8 cellular contexts compared by ENCODE assay signal in the genomic region with DNA sequence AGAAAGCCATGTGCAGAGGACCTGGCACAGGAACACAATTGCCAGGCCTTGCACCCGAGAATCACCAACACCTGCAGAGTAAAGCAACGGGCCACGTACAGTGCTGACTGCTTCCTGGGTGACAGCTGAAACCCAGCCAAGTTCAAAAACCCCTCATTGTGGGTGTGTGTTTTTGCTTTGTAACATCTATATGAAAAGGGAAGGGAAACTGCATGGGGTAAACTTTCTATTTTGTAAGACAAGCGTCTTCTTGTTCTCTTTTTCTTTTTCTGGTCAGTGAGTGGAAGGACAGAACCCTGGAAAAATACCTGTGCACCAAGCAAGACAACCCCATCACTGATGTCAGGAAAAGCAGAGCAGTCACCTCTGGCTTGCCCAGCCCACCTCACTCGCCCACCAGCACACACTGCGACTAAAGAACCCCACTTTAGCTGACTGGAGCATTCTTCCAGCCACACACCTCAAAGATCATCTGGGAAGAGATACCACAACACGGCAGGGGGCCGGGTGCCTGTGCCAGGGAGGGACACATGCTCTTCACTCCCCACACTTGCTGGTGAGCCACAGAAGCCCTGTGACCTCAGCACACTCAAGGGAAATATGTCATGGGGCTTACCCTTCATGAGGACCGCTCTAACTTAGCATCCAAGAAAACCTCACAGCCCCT.
DNase-seq lines count a peak whose midpoint lies in the region; ATAC-seq and TF ChIP-seq lines count a peak whose summit lies in the region.

No MANE protein-coding gene starts in this region.

- no peak for TF ChIP-seq POLR2A in gastrocnemius medialis (IDR thresholded peaks at IDR 0.05)

- no peaks in the 10 kb centered on the region for H3K36me3 Mint-ChIP-seq in activated CD8-positive, alpha-beta T cell treated with anti-CD3 and anti-CD28 coated beads, Interleukin-2, amount 10 ng/mL, durations not matched to agents 7 days and 5 days (ENCODE audit: low read depth)

- POLR2A ChIA-PET in activated CD8-positive, alpha-beta T cell treated with anti-CD3 and anti-CD28 coated beads, Interleukin-2, amount 10 ng/mL, durations not matched to agents 7 days and 5 days (lab: Charles Lee) = no interaction called here

- no peak for TF ChIP-seq CTCF in GM12875 (IDR thresholded peaks at IDR 0.05; ENCODE audit: borderline replicate concordance, insufficient read depth, low read depth, low read length)
- no peak for TF ChIP-seq CTCF in WERI-Rb-1 (IDR thresholded peaks at IDR 0.05; ENCODE audit: low read depth, low read length)
- no peak for TF ChIP-seq CTCF in gastrocnemius medialis (IDR thresholded peaks at IDR 0.05 in 4 of 5, conservative IDR thresholded peaks at IDR 0.05 in 1 of 5)

- ATAC-seq in GM19328 (IDR thresholded peaks at IDR 0.05; ENCODE audit: unreplicated experiment) = peak; percentile 89
- peak; percentile 90 for ATAC-seq in HG03159 (IDR thresholded peaks at IDR 0.05; ENCODE audit: unreplicated experiment)
- ATAC-seq in activated CD8-positive, alpha-beta T cell treated with anti-CD3 and anti-CD28 coated beads, Interleukin-2, amount 10 ng/mL, durations not matched to agents 7 days and 5 days = peak; percentile 55
- ATAC-seq in stimulated activated naive CD8-positive, alpha-beta T cell treated with anti-CD3 and anti-CD28 coated beads, Interleukin-15, amount 100 ng/mL, for 72 hours = peak; percentile 94
- ATAC-seq in gastrocnemius medialis = no peak

- H3K36me3 ChIP-seq in WERI-Rb-1 (no peaks in the 10 kb centered on the region), gastrocnemius medialis (no peaks in the 10 kb centered on the region)

- no peaks in the 10 kb centered on the region for H3K9me3 ChIP-seq in WERI-Rb-1 (ENCODE audit: severe bottlenecking)
- H3K9me3 ChIP-seq in gastrocnemius medialis = no peaks in the 10 kb centered on the region

- no peaks in the 10 kb centered on the region for H3K27me3 Mint-ChIP-seq in activated CD8-positive, alpha-beta T cell treated with anti-CD3 and anti-CD28 coated beads, Interleukin-2, amount 10 ng/mL, durations not matched to agents 7 days and 5 days (ENCODE audit: low read depth)
- H3K27me3 Mint-ChIP-seq in stimulated activated naive CD8-positive, alpha-beta T cell treated with anti-CD3 and anti-CD28 coated beads, Interleukin-15, amount 100 ng/mL, for 72 hours = no peaks in the 10 kb centered on the region

- H3K4me1 Mint-ChIP-seq in activated CD8-positive, alpha-beta T cell treated with anti-CD3 and anti-CD28 coated beads, Interleukin-2, amount 10 ng/mL, durations not matched to agents 7 days and 5 days (ENCODE audit: low read depth) = peaks cover 15% of the 10 kb centered on the region
- H3K4me1 Mint-ChIP-seq in stimulated activated naive CD8-positive, alpha-beta T cell treated with anti-CD3 and anti-CD28 coated beads, Interleukin-15, amount 100 ng/mL, for 72 hours = peaks cover 26% of the 10 kb centered on the region

- H3K9me3 Mint-ChIP-seq in activated CD8-positive, alpha-beta T cell treated with anti-CD3 and anti-CD28 coated beads, Interleukin-2, amount 10 ng/mL, durations not matched to agents 7 days and 5 days (ENCODE audit: insufficient read depth) = no peaks in the 10 kb centered on the region
- peaks cover 0 to 5% of the 10 kb centered on the region in 2 donors for H3K9me3 Mint-ChIP-seq in stimulated activated naive CD8-positive, alpha-beta T cell treated with anti-CD3 and anti-CD28 coated beads, Interleukin-15, amount 100 ng/mL, for 72 hours

- peak; percentile 45 for DNase-seq in activated CD8-positive, alpha-beta T cell treated with anti-CD3 and anti-CD28 coated beads, Interleukin-2, amount 10 ng/mL, durations not matched to agents 7 days and 5 days
- peak; percentile 21 to 81 for DNase-seq in stimulated activated naive CD8-positive, alpha-beta T cell treated with anti-CD3 and anti-CD28 coated beads, Interleukin-15, amount 100 ng/mL, for 72 hours
- DNase-seq in WERI-Rb-1 (no peak), NCI-H446 treated with DMSO at 0.1 percent for 48 hours (lab: John Stamatoyannopoulos, UW) (no peak), gastrocnemius medialis (no peak)

- H3K27me3 ChIP-seq in WERI-Rb-1 (ENCODE audit: insufficient read depth, low read depth, severe bottlenecking) (no peaks in the 10 kb centered on the region), gastrocnemius medialis (no peaks in the 10 kb centered on the region)

- peak overlapping the region; percentile 7 for H3K4me3 Mint-ChIP-seq in activated CD8-positive, alpha-beta T cell treated with anti-CD3 and anti-CD28 coated beads, Interleukin-2, amount 10 ng/mL, durations not matched to agents 7 days and 5 days
- peak overlapping the region; percentile 59 to 68 for H3K4me3 Mint-ChIP-seq in stimulated activated naive CD8-positive, alpha-beta T cell treated with anti-CD3 and anti-CD28 coated beads, Interleukin-15, amount 100 ng/mL, for 72 hours

- H3K4me3 ChIP-seq in GM12875 (ENCODE audit: low read depth, low read length) = peak overlapping the region; percentile 29
- H3K4me3 ChIP-seq in WERI-Rb-1 (ENCODE audit: low read depth, low read length) = no peak overlapping the region
- no peak overlapping the region for H3K4me3 ChIP-seq in gastrocnemius medialis

- H3K27ac Mint-ChIP-seq in activated CD8-positive, alpha-beta T cell treated with anti-CD3 and anti-CD28 coated beads, Interleukin-2, amount 10 ng/mL, durations not matched to agents 7 days and 5 days = peak overlapping the region; percentile 63
- H3K27ac Mint-ChIP-seq in stimulated activated naive CD8-positive, alpha-beta T cell treated with anti-CD3 and anti-CD28 coated beads, Interleukin-15, amount 100 ng/mL, for 72 hours = peak overlapping the region; percentile 84 to 90

- in situ Hi-C loops in gastrocnemius medialis (cut with MboI; ENCODE audit: low sequenced_read_pairs in 4 of 4) = no loop called here

- H3K27ac ChIP-seq in WERI-Rb-1 = no peak overlapping the region
- H3K27ac ChIP-seq in gastrocnemius medialis = no peak overlapping the region

- CTCF ChIA-PET in activated CD8-positive, alpha-beta T cell treated with anti-CD3 and anti-CD28 coated beads, Interleukin-2, amount 10 ng/mL, durations not matched to agents 7 days and 5 days (lab: Charles Lee) = no interaction called here

- H3K4me1 ChIP-seq in gastrocnemius medialis = peaks cover 0 to 5% of the 10 kb centered on the region in 2 donors

- intact Hi-C loops in gastrocnemius medialis (cut with DNase I; ENCODE audit: low total_unique reads) = no loop called here

Comparison
In these comparisons a context has a peak if more than half of its experiments do, and no peak if none do; other contexts are left out.
1. ATAC-seq: peak in GM19328 (single experiment), HG03159 (single experiment), activated CD8-positive, alpha-beta T cell treated with anti-CD3 and anti-CD28 coated beads, Interleukin-2, amount 10 ng/mL, durations not matched to agents 7 days and 5 days (single experiment) and stimulated activated naive CD8-positive, alpha-beta T cell treated with anti-CD3 and anti-CD28 coated beads, Interleukin-15, amount 100 ng/mL, for 72 hours (single experiment); none in gastrocnemius medialis (0 of 2).
2. DNase-seq: peak in activated CD8-positive, alpha-beta T cell treated with anti-CD3 and anti-CD28 coated beads, Interleukin-2, amount 10 ng/mL, durations not matched to agents 7 days and 5 days (single experiment) and stimulated activated naive CD8-positive, alpha-beta T cell treated with anti-CD3 and anti-CD28 coated beads, Interleukin-15, amount 100 ng/mL, for 72 hours (2 of 2); none in WERI-Rb-1 (single experiment), NCI-H446 treated with DMSO at 0.1 percent for 48 hours (single experiment) and gastrocnemius medialis (0 of 2).